ENCODE assay signal across 8 cellular contexts in genomic region chr2:821546-821945, GRCh38.
"Had no signal": no experiment of that assay in that cellular context is flagged by ENCODE, and none has a peak within 500 bp of the region (broad histone marks: within the 10 kb centered on the region; RNA-seq: fewer than 3 reads in every experiment).

No MANE protein-coding gene starts in this region.

- ATAC-seq: HepG2 had no signal

- FAIRE-seq: HepG2 had no signal

- H3K4me1 Mint-ChIP-seq: IgD-negative memory B cell had no signal

- H3K36me3 Mint-ChIP-seq: IgD-negative memory B cell had no signal

- H3K27ac Mint-ChIP-seq: IgD-negative memory B cell had no signal

- DNase-seq: GOT3, H7, HCEC 1CT, KBM-7 had no signal

- H3K4me3 Mint-ChIP-seq: IgD-negative memory B cell had no signal

- H3K27ac ChIP-seq: HL-60, KMS-11 had no signal

- H3K27me3 Mint-ChIP-seq: IgD-negative memory B cell had no signal
